In the genomic region with DNA sequence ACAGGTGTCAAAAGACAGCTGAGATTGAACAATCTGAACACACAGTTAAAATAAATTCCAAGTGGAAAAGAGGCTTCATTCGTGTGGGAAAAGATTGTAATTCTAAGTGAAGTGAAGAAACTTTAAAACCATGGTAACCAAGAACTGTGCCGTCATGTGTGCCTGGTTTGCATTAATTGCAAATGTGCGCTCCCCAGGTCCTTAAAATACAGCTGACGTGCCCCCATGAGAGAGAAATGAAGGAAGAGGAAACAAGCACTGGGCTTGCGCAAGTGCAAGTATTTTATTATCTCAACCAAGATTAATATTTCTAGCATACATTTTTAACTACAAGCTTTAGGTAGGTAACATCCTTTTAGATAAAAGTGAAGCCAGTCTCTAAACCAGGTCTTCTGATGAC, we compare ENCODE assay signal across 17 cellular contexts.
DNase-seq lines count a peak whose midpoint lies in the region; ATAC-seq and TF ChIP-seq lines count a peak whose summit lies in the region.
"Had no signal": no experiment of that assay in that cellular context is flagged by ENCODE, and none has a peak within 500 bp of the region (broad histone marks: within the 10 kb centered on the region; RNA-seq: fewer than 3 reads in every experiment).

No MANE protein-coding gene starts in this region.

- 92% methylated on average over 5 of the region's 5 CpGs for WGBS in smooth muscle cell (ENCODE audit: low lambda C conversion rate)

- peaks cover 8% of the 10 kb centered on the region for H3K4me1 Mint-ChIP-seq in memory B cell
- H3K4me1 Mint-ChIP-seq in stimulated activated memory B cell treated with anti-CD40 and anti-IgM and Interleukin-4, amounts not matched to agents 10 μg/mL and 1 μg/mL and 100 μg/mL, for 72 hours: peaks cover 1% of the 10 kb centered on the region
- H3K4me1 Mint-ChIP-seq: CD4-positive, alpha-beta memory T cell had no signal

- H3K9me3 ChIP-seq in smooth muscle cell (replicated peaks; ENCODE audit: low read depth): no peaks in the 10 kb centered on the region
- H3K9me3 ChIP-seq: A549, HAP-1 had no signal

- no peaks in the 10 kb centered on the region for H3K27me3 ChIP-seq in smooth muscle cell (ENCODE audit: low read depth)

- no peak overlapping the region for H3K4me3 Mint-ChIP-seq in memory B cell
- no peak overlapping the region for H3K4me3 Mint-ChIP-seq in stimulated activated memory B cell treated with anti-CD40 and anti-IgM and Interleukin-4, amounts not matched to agents 10 μg/mL and 1 μg/mL and 100 μg/mL, for 72 hours
- H3K4me3 Mint-ChIP-seq: CD4-positive, alpha-beta memory T cell had no signal

- peak overlapping the region; percentile 20 for H3K27ac Mint-ChIP-seq in memory B cell
- peak overlapping the region; percentile 26 for H3K27ac Mint-ChIP-seq in stimulated activated memory B cell treated with anti-CD40 and anti-IgM and Interleukin-4, amounts not matched to agents 10 μg/mL and 1 μg/mL and 100 μg/mL, for 72 hours
- H3K27ac Mint-ChIP-seq: IgD-negative memory B cell had no signal

- TF ChIP-seq CTCF in smooth muscle cell (IDR thresholded peaks at IDR 0.05; ENCODE audit: borderline replicate concordance, insufficient read depth, poor library complexity, severe bottlenecking): no peak

- H3K36me3 Mint-ChIP-seq in memory B cell: peaks cover 23% of the 10 kb centered on the region
- H3K36me3 Mint-ChIP-seq in stimulated activated memory B cell treated with anti-CD40 and anti-IgM and Interleukin-4, amounts not matched to agents 10 μg/mL and 1 μg/mL and 100 μg/mL, for 72 hours: peaks cover 24% of the 10 kb centered on the region
- H3K36me3 Mint-ChIP-seq: CD4-positive, alpha-beta memory T cell had no signal

- no peaks in the 10 kb centered on the region for H3F3A ChIP-seq in smooth muscle cell (ENCODE audit: low read depth)

- H3K27me3 Mint-ChIP-seq in memory B cell: no peaks in the 10 kb centered on the region
- H3K27me3 Mint-ChIP-seq in stimulated activated memory B cell treated with anti-CD40 and anti-IgM and Interleukin-4, amounts not matched to agents 10 μg/mL and 1 μg/mL and 100 μg/mL, for 72 hours: no peaks in the 10 kb centered on the region
- H3K27me3 Mint-ChIP-seq: CD4-positive, alpha-beta memory T cell; IgD-negative memory B cell had no signal

- ATAC-seq in memory B cell (ENCODE audit: low read depth): peak; percentile 37
- no peak for ATAC-seq in stimulated activated memory B cell treated with anti-CD40 and anti-IgM and Interleukin-4, amounts not matched to agents 10 μg/mL and 1 μg/mL and 100 μg/mL, for 72 hours
- ATAC-seq: A549, GM12878, HepG2 had no signal

- no peaks in the 10 kb centered on the region for H3K4me1 ChIP-seq in smooth muscle cell (ENCODE audit: low read depth)
- H3K4me1 ChIP-seq: A549, HAP-1 had no signal

- H2AFZ ChIP-seq in smooth muscle cell (ENCODE audit: low read depth): no peak overlapping the region
- H2AFZ ChIP-seq: GM23248 had no signal

- H3K9ac ChIP-seq in smooth muscle cell (ENCODE audit: low read depth): no peak overlapping the region
- H3K9ac ChIP-seq: GM23248 had no signal

- DNase-seq in CD1c-positive myeloid dendritic cell (ENCODE audit: extremely low spot score): peak; percentile 6
- peak; percentile 15 for DNase-seq in amniotic epithelial cell (ENCODE audit: low read depth)
- no peak for DNase-seq in memory B cell (ENCODE audit: low spot score in 2 of 2)
- no peak for DNase-seq in NCI-H187 treated with DMSO at 0.1 percent for 48 hours (lab: John Stamatoyannopoulos, UW)
- no peak for DNase-seq in NCI-H1092 (lab: John Stamatoyannopoulos, UW)
- DNase-seq in smooth muscle cell (lab: John Stamatoyannopoulos, UW; ENCODE audit: unreplicated experiment): no peak
- DNase-seq: AML-193; CD4-positive, alpha-beta memory T cell; DMS79 treated with DMSO at 0.1 percent for 48 hours; GM23248 had no signal

- no peak overlapping the region for H3K4me3 ChIP-seq in smooth muscle cell
- H3K4me3 ChIP-seq: A549, GM12878, GM23248, HAP-1 had no signal

- H3K79me2 ChIP-seq in smooth muscle cell (ENCODE audit: low read depth): no peaks in the 10 kb centered on the region

- no peak overlapping the region for H3K27ac ChIP-seq in smooth muscle cell (ENCODE audit: low read depth)
- H3K27ac ChIP-seq: A549, C4-2B, GM23248 had no signal

- H3K36me3 ChIP-seq in smooth muscle cell (ENCODE audit: low read depth): no peaks in the 10 kb centered on the region
- H3K36me3 ChIP-seq: HAP-1 had no signal

- no peaks in the 10 kb centered on the region for H4K20me1 ChIP-seq in smooth muscle cell (ENCODE audit: low read depth)

- H3K4me2 ChIP-seq in smooth muscle cell: no peak overlapping the region
- H3K4me2 ChIP-seq: A549 had no signal

- H3K9me3 Mint-ChIP-seq in memory B cell: peaks cover 2% of the 10 kb centered on the region
- H3K9me3 Mint-ChIP-seq in stimulated activated memory B cell treated with anti-CD40 and anti-IgM and Interleukin-4, amounts not matched to agents 10 μg/mL and 1 μg/mL and 100 μg/mL, for 72 hours: peaks cover 2% of the 10 kb centered on the region
- H3K9me3 Mint-ChIP-seq: IgD-negative memory B cell had no signal

Comparison
In these comparisons a context has a peak if more than half of its experiments do, and no peak if none do; other contexts are left out.
1. DNase-seq: peak in CD1c-positive myeloid dendritic cell (single experiment) and amniotic epithelial cell (single experiment); none in memory B cell (0 of 2), NCI-H187 treated with DMSO at 0.1 percent for 48 hours (single experiment), NCI-H1092 (single experiment) and smooth muscle cell (single experiment).